ENCODE assay signal across 8 cellular contexts in genomic region chr11:61922539-61922938, GRCh38. TPM values are rescaled to one million over a fixed set of nuclear protein-coding genes. Genes with fewer than 3 reads are reported as not detected.
A peak's percentile ranks its signal among the peaks of the same experiment; 100 is the strongest.
DNase-seq lines count a peak whose midpoint lies in the region; ATAC-seq and TF ChIP-seq lines count a peak whose summit lies in the region.

No MANE protein-coding gene starts in this region.

- H3K9me3 Mint-ChIP-seq in GM23338: no peaks in the 10 kb centered on the region; the same call in 2 of the 3 replicates

- no peaks in the 10 kb centered on the region for H3K9me2 ChIP-seq in GM23338 (ENCODE audit: insufficient read depth)
- no peaks in the 10 kb centered on the region for H3K9me2 ChIP-seq in hepatocyte (replicated peaks; ENCODE audit: insufficient read depth)

- H3K36me3 Mint-ChIP-seq in GM23338 (ENCODE audit: low read depth): no peaks in the 10 kb centered on the region; the same call in 2 of the 3 replicates

- no peak overlapping the region for H3K27ac ChIP-seq in GM23338 (ENCODE audit: low read depth)
- H3K27ac ChIP-seq in hepatocyte: peak overlapping the region; percentile 97

- H3K4me3 Mint-ChIP-seq in GM23338: no peak overlapping the region

- no peaks in the 10 kb centered on the region for H3K79me2 ChIP-seq in GM23338 (replicated peaks; ENCODE audit: insufficient read depth)
- peaks cover 4% of the 10 kb centered on the region for H3K79me2 ChIP-seq in hepatocyte

- H4K20me1 ChIP-seq in GM23338 (replicated peaks; ENCODE audit: insufficient read depth) (no peaks in the 10 kb centered on the region), hepatocyte (ENCODE audit: insufficient read depth, poor library complexity, severe bottlenecking) (no peaks in the 10 kb centered on the region)

- H2AFZ ChIP-seq in GM23338 (peak overlapping the region; percentile 95), hepatocyte (no peak overlapping the region)

- peaks cover 14% of the 10 kb centered on the region for H3K27me3 ChIP-seq in GM23338 (ENCODE audit: insufficient read depth)
- H3K27me3 ChIP-seq in adipocyte (replicated peaks; ENCODE audit: control insufficient read depth, insufficient read depth, low read length): no peaks in the 10 kb centered on the region
- H3K27me3 ChIP-seq in hepatocyte: no peaks in the 10 kb centered on the region

- DNase-seq in GM23338 (ENCODE audit: low spot score) (no peak), adipocyte (ENCODE audit: low read depth) (peak; percentile 92), hepatocyte (ENCODE audit: low spot score) (peak; percentile 82), smooth muscle cell of the brain vasculature (ENCODE audit: low read depth, low spot score) (peak; percentile 76)
- DNase-seq in stimulated activated CD8-positive, alpha-beta memory T cell treated with anti-CD3 and anti-CD28 coated beads, Interleukin-4, amount 100 ng/mL, for 48 hours: no peak

- H3K9ac ChIP-seq in adipocyte (ENCODE audit: low read length): peak overlapping the region; percentile 74

- peaks cover 47% of the 10 kb centered on the region for H3K4me1 Mint-ChIP-seq in GM23338

- no peak for ATAC-seq in GM23338
- no peak for ATAC-seq in HG02973 (IDR thresholded peaks at IDR 0.05; ENCODE audit: unreplicated experiment)
- ATAC-seq in GM21360 (IDR thresholded peaks at IDR 0.05; ENCODE audit: unreplicated experiment): no peak
- ATAC-seq in GM19397 (IDR thresholded peaks at IDR 0.05; ENCODE audit: unreplicated experiment): no peak

- WGBS in hepatocyte (ENCODE audit: low lambda C conversion rate, missing lambda C conversion rate): 38% methylated on average over 6 of the region's 6 CpGs

- H3K27me3 Mint-ChIP-seq in GM23338 (ENCODE audit: insufficient read depth, low read depth, poor library complexity): peaks cover 25% of the 10 kb centered on the region

- H3K9me3 ChIP-seq in adipocyte (ENCODE audit: control insufficient read depth, low read length) (no peaks in the 10 kb centered on the region), hepatocyte (ENCODE audit: low read depth) (no peaks in the 10 kb centered on the region)

- H3K4me3 ChIP-seq in GM23338 (no peak overlapping the region), adipocyte (ENCODE audit: low read length) (no peak overlapping the region), hepatocyte (no peak overlapping the region)

- TF ChIP-seq CTCF in GM23338 (conservative IDR thresholded peaks at IDR 0.05; ENCODE audit: low read depth in 2 of 2): no peak
- no peak for TF ChIP-seq CTCF in hepatocyte (IDR thresholded peaks at IDR 0.05; ENCODE audit: poor library complexity)

- H3K36me3 ChIP-seq in GM23338 (ENCODE audit: insufficient read depth) (no peaks in the 10 kb centered on the region), adipocyte (ENCODE audit: control insufficient read depth, insufficient read depth, low read length, severe bottlenecking) (no peaks in the 10 kb centered on the region), hepatocyte (replicated peaks; ENCODE audit: insufficient read depth, low read depth) (no peaks in the 10 kb centered on the region)

- H3K4me2 ChIP-seq in GM23338: 0 out of 2 replicates have a peak overlapping the region, but pooled peaks have one; percentile 70
- H3K4me2 ChIP-seq in hepatocyte: peak overlapping the region; percentile 63

- no peak overlapping the region for H3K27ac Mint-ChIP-seq in GM23338

- H3K4me1 ChIP-seq in GM23338 (ENCODE audit: insufficient read depth) (peaks cover 28% of the 10 kb centered on the region), adipocyte (ENCODE audit: control insufficient read depth, insufficient read depth, low read length) (peaks cover 33% of the 10 kb centered on the region), hepatocyte (ENCODE audit: insufficient read depth) (peaks cover 42% of the 10 kb centered on the region)

- H3F3A ChIP-seq in GM23338 (replicated peaks; ENCODE audit: low read depth): peaks cover 8% of the 10 kb centered on the region; the same call in 1 of the 2 replicates

TF ChIP-seq in GM23338, 12 proteins besides CTCF, POLR2A, EP300 and RAD21 (continues in another document):
- TF ChIP-seq CREB1 (CRISPR knock-in tag; IDR thresholded peaks at IDR 0.05; ENCODE audit: low read depth) (no peak), ZNF462 (CRISPR knock-in tag; IDR thresholded peaks at IDR 0.05) (no peak), JUNB (IDR thresholded peaks at IDR 0.05; ENCODE audit: unreplicated experiment) (no peak), ETS1 (IDR thresholded peaks at IDR 0.05) (no peak), ZNF331 (CRISPR knock-in tag; IDR thresholded peaks at IDR 0.05; ENCODE audit: low read depth) (no peak)

RNA-seq across cellular contexts. Expression of gene RAB3IL1, which starts 5.2 kb away (rescaled TPM):
- 2.7 and 4.0 TPM in 2 replicates for total RNA-seq in GM23338 (2014; rRNA removed; shearing (Covaris generic))
- polyA plus RNA-seq in GM23338 (2016; fragmentation: Nextera tagmentation; extraction: Ambion mirVana) (3.4 and 3.9 TPM in 2 replicates), hepatocyte (15.4 and 18.6 TPM in 2 replicates)
- total RNA-seq in hepatocyte: 9.1 and 10.8 TPM in 2 replicates

RNA-seq across cellular contexts. Expression of gene BEST1, which starts 27.6 kb away (rescaled TPM):
- 0.35 and 0.89 TPM in 2 replicates for total RNA-seq in GM23338 (2014; rRNA removed; shearing (Covaris generic))
- polyA plus RNA-seq in GM23338 (2016; fragmentation: Nextera tagmentation; extraction: Ambion mirVana) (0.44 and 0.75 TPM in 2 replicates), hepatocyte (5.7 and 6.9 TPM in 2 replicates)
- total RNA-seq in hepatocyte: 3.5 and 4.7 TPM in 2 replicates

RNA-seq across cellular contexts. Expression of gene FADS3, which starts 31.2 kb away (rescaled TPM):
- 73.5 and 91.4 TPM in 2 replicates for total RNA-seq in GM23338 (2014; rRNA removed; shearing (Covaris generic))
- 44.4 and 44.6 TPM in 2 replicates for polyA plus RNA-seq in GM23338 (2016; fragmentation: Nextera tagmentation; extraction: Ambion mirVana)
- 19.4 and 25.0 TPM in 2 replicates for total RNA-seq in hepatocyte
- 36.0 and 37.0 TPM in 2 replicates for polyA plus RNA-seq in hepatocyte

RNA-seq across cellular contexts. Expression of gene FTH1, which starts 44.9 kb away (rescaled TPM):
- 718 and 839 TPM in 2 replicates for total RNA-seq in GM23338 (2014; rRNA removed; shearing (Covaris generic))
- polyA plus RNA-seq in GM23338 (2016; fragmentation: Nextera tagmentation; extraction: Ambion mirVana) (2,531 and 2,750 TPM in 2 replicates), hepatocyte (8,379 and 8,694 TPM in 2 replicates)
- 1,071 and 1,519 TPM in 2 replicates for total RNA-seq in hepatocyte

Comparison
In these comparisons a context has a peak if more than half of its experiments do, and no peak if none do; other contexts are left out.
1. DNase-seq: peak in adipocyte (single experiment), hepatocyte (single experiment) and smooth muscle cell of the brain vasculature (single experiment); none in GM23338 (single experiment) and stimulated activated CD8-positive, alpha-beta memory T cell treated with anti-CD3 and anti-CD28 coated beads, Interleukin-4, amount 100 ng/mL, for 48 hours (single experiment).